Comparison of ENCODE assay signal across 1 cellular context in genomic region chr3:27532426-27532825, GRCh38.
TF ChIP-seq lines count a peak whose summit lies in the region.

No MANE protein-coding gene starts in this region.

TF ChIP-seq in GM23338, 12 proteins besides CTCF, POLR2A, EP300 and RAD21:
- no peak for TF ChIP-seq ZNF462 (CRISPR knock-in tag; IDR thresholded peaks at IDR 0.05)
- TF ChIP-seq REST (IDR thresholded peaks at IDR 0.05; ENCODE audit: unreplicated experiment), result no peak
- no peak for TF ChIP-seq JUNB (IDR thresholded peaks at IDR 0.05; ENCODE audit: unreplicated experiment)
- no peak for TF ChIP-seq ZNF114 (CRISPR knock-in tag; IDR thresholded peaks at IDR 0.05)
- TF ChIP-seq POLR2AphosphoS5 (IDR thresholded peaks at IDR 0.05; ENCODE audit: low read depth), result no peak
- no peak for TF ChIP-seq EZH2 (IDR thresholded peaks at IDR 0.05; ENCODE audit: low read depth, unreplicated experiment)
- TF ChIP-seq NANOG (IDR thresholded peaks at IDR 0.05; ENCODE audit: borderline replicate concordance), result no peak
- no peak for TF ChIP-seq EZH2phosphoT487 (IDR thresholded peaks at IDR 0.05; ENCODE audit: unreplicated experiment)
- TF ChIP-seq ZNF331 (CRISPR knock-in tag; IDR thresholded peaks at IDR 0.05; ENCODE audit: low read depth), result no peak
- TF ChIP-seq CREB1 (CRISPR knock-in tag; IDR thresholded peaks at IDR 0.05; ENCODE audit: low read depth), result no peak
- no peak for TF ChIP-seq STAT1 (IDR thresholded peaks at IDR 0.05; ENCODE audit: unreplicated experiment)
- TF ChIP-seq, protein P1, sequence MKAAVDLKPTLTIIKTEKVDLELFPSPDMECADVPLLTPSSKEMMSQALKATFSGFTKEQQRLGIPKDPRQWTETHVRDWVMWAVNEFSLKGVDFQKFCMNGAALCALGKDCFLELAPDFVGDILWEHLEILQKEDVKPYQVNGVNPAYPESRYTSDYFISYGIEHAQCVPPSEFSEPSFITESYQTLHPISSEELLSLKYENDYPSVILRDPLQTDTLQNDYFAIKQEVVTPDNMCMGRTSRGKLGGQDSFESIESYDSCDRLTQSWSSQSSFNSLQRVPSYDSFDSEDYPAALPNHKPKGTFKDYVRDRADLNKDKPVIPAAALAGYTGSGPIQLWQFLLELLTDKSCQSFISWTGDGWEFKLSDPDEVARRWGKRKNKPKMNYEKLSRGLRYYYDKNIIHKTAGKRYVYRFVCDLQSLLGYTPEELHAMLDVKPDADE (IDR thresholded peaks at IDR 0.05), result no peak
